Comparison of ENCODE assay signal across 17 cellular contexts in the genomic region with DNA sequence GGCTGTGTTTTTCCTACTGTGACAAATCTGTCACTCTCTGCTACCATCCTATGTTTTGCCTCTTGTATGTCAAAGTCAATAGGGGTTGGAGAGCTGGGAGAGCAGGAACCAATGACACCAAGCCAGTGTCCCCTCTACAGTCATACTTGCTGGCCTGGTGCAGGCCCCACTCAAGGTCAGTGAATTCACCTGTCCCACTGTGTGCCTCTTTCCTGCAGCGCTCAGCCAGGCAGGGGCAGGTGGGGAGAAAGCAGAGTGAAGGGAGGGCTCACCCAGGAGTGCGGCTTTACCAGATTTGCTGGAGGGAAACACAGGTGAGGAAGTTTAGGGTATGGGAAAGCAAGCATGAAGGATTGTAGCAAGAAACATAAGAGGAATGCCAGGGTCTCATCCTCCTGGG.
DNase-seq lines count a peak whose midpoint lies in the region; ATAC-seq and TF ChIP-seq lines count a peak whose summit lies in the region.
"Had no signal": no experiment of that assay in that cellular context is flagged by ENCODE, and none has a peak within 500 bp of the region (broad histone marks: within the 10 kb centered on the region; RNA-seq: fewer than 3 reads in every experiment).

No MANE protein-coding gene starts in this region.

- H3K27me3 Mint-ChIP-seq in natural killer cell treated with Interleukin-12 subunit alpha and Interleukin-12 subunit beta and Interleukin-15 and Interleukin-18, amount 100 ng/mL, for 72 hours = peaks cover 0 to 6% of the 10 kb centered on the region in 2 donors
- H3K27me3 Mint-ChIP-seq in natural killer cell (ENCODE audit: low read depth in 2 of 2) = peaks cover 8 to 10% of the 10 kb centered on the region in 2 donors

- no peak overlapping the region for H2AK5ac ChIP-seq in mesenchymal stem cell (ENCODE audit: low read length, severe bottlenecking)

- peaks cover 0 to 7% (median 0%) of the 10 kb centered on the region in 7 donors for H3K27me3 ChIP-seq in spleen (replicated peaks in 1 of 7)
- H3K27me3 ChIP-seq in mesenchymal stem cell (ENCODE audit: control insufficient read depth in 1 of 2, insufficient read depth in 1 of 2, low read length in 2 of 2) = peaks cover 43 to 59% of the 10 kb centered on the region in 2 experiments
- H3K27me3 ChIP-seq: BE2C had no signal

- no peak overlapping the region for H2BK120ac ChIP-seq in mesenchymal stem cell (ENCODE audit: low read depth, low read length)

- no peak overlapping the region for H3K14ac ChIP-seq in mesenchymal stem cell (ENCODE audit: low read length in 2 of 2)

- no peaks in the 10 kb centered on the region for H3K36me3 Mint-ChIP-seq in natural killer cell treated with Interleukin-12 subunit alpha and Interleukin-12 subunit beta and Interleukin-15 and Interleukin-18, amount 100 ng/mL, for 72 hours
- H3K36me3 Mint-ChIP-seq in natural killer cell = no peaks in the 10 kb centered on the region
- H3K36me3 Mint-ChIP-seq: CD8-positive, alpha-beta T cell had no signal

- no peak for ATAC-seq in natural killer cell treated with Interleukin-12 subunit alpha and Interleukin-12 subunit beta and Interleukin-15 and Interleukin-18, amount 100 ng/mL, for 72 hours
- ATAC-seq in natural killer cell = no peak
- ATAC-seq: A549; CD8-positive, alpha-beta T cell; HCT116 had no signal

- TF ChIP-seq POLR2A in spleen (IDR thresholded peaks at IDR 0.05) = no peak

- no peak overlapping the region for H3K4ac ChIP-seq in mesenchymal stem cell (ENCODE audit: low read depth in 1 of 2, low read length in 2 of 2)

- WGBS in spleen, 5 donors = 90 to 100% (median 97%) methylated on average over 2 of the region's 2 CpGs
- WGBS in mesenchymal stem cell = 92% methylated on average over 2 of the region's 2 CpGs

- H3K9me3 Mint-ChIP-seq in natural killer cell treated with Interleukin-12 subunit alpha and Interleukin-12 subunit beta and Interleukin-15 and Interleukin-18, amount 100 ng/mL, for 72 hours = no peaks in the 10 kb centered on the region
- H3K9me3 Mint-ChIP-seq in natural killer cell = no peaks in the 10 kb centered on the region
- H3K9me3 Mint-ChIP-seq: CD8-positive, alpha-beta T cell had no signal

- no peaks in the 10 kb centered on the region for H3K79me1 ChIP-seq in mesenchymal stem cell (replicated peaks; ENCODE audit: low read length, poor library complexity, severe bottlenecking)

- H3K4me1 ChIP-seq in spleen = no peaks in the 10 kb centered on the region
- H3K4me1 ChIP-seq in mesenchymal stem cell (ENCODE audit: control insufficient read depth, insufficient read depth, low read depth, low read length) = peaks cover 1% of the 10 kb centered on the region
- H3K4me1 ChIP-seq: A549, BE2C had no signal

- no peak overlapping the region for H3K9ac ChIP-seq in mesenchymal stem cell (ENCODE audit: low read length)
- H3K9ac ChIP-seq: GM23248 had no signal

- DNase-seq in natural killer cell treated with Interleukin-12 subunit alpha and Interleukin-12 subunit beta and Interleukin-15 and Interleukin-18, amount 100 ng/mL, for 72 hours (ENCODE audit: low spot score) = peak; percentile 22
- no peak for DNase-seq in natural killer cell
- DNase-seq in islet precursor cell = peak; percentile 31
- peak; percentile 36 for DNase-seq in spleen
- DNase-seq in mesenchymal stem cell = no peak
- DNase-seq in NCI-H2171 (lab: John Stamatoyannopoulos, UW) = no peak
- DNase-seq: BE2C; CD8-positive, alpha-beta T cell; COR-L47; DMS153; DMS79 treated with DMSO at 0.1 percent for 48 hours; EL; GM23248 had no signal

- no peak overlapping the region for H3K4me3 Mint-ChIP-seq in natural killer cell treated with Interleukin-12 subunit alpha and Interleukin-12 subunit beta and Interleukin-15 and Interleukin-18, amount 100 ng/mL, for 72 hours
- H3K4me3 Mint-ChIP-seq in natural killer cell = no peak overlapping the region
- H3K4me3 Mint-ChIP-seq: CD8-positive, alpha-beta T cell had no signal

- no peaks in the 10 kb centered on the region for H3K9me3 ChIP-seq in spleen
- no peaks in the 10 kb centered on the region for H3K9me3 ChIP-seq in mesenchymal stem cell (ENCODE audit: control insufficient read depth, low read length)
- H3K9me3 ChIP-seq: A549, BE2C had no signal

- no peak overlapping the region for H2BK15ac ChIP-seq in mesenchymal stem cell (ENCODE audit: low read depth, poor library complexity, severe bottlenecking)

- H3K27ac Mint-ChIP-seq in natural killer cell treated with Interleukin-12 subunit alpha and Interleukin-12 subunit beta and Interleukin-15 and Interleukin-18, amount 100 ng/mL, for 72 hours = no peak overlapping the region
- peak overlapping the region in 1 of 2 donors; percentile 20 for H3K27ac Mint-ChIP-seq in natural killer cell

- intact Hi-C loops in natural killer cell (cut with micrococcal nuclease) = loop anchor here (10.0 kb wide), 1 partner anchor 376 kb away; no protein-coding TSS in a partner anchor
- intact Hi-C loops in spleen (cut with DNase I; ENCODE audit: low total_unique reads) = loop anchor here (10.0 kb wide), 1 partner anchor 1026 kb away; no protein-coding TSS in a partner anchor

- H3K27ac ChIP-seq in spleen = no peak overlapping the region
- H3K27ac ChIP-seq in mesenchymal stem cell (ENCODE audit: low read length, poor library complexity, severe bottlenecking) = no peak overlapping the region
- H3K27ac ChIP-seq: A549, C4-2B, GM23248, HL-60 had no signal

- no peak overlapping the region for H4K91ac ChIP-seq in mesenchymal stem cell (ENCODE audit: low read length)

- H3K18ac ChIP-seq in mesenchymal stem cell (ENCODE audit: low read depth in 1 of 2, low read length in 2 of 2) = no peak overlapping the region

- H3K4me1 Mint-ChIP-seq in natural killer cell treated with Interleukin-12 subunit alpha and Interleukin-12 subunit beta and Interleukin-15 and Interleukin-18, amount 100 ng/mL, for 72 hours (ENCODE audit: low read depth in 2 of 2) = peaks cover 5 to 12% of the 10 kb centered on the region in 2 donors
- peaks cover 5 to 29% of the 10 kb centered on the region in 2 donors for H3K4me1 Mint-ChIP-seq in natural killer cell

- no peak overlapping the region for H2BK12ac ChIP-seq in mesenchymal stem cell (ENCODE audit: low read length in 2 of 2)

- H2AFZ ChIP-seq in mesenchymal stem cell (ENCODE audit: low read depth, low read length) = no peak overlapping the region
- H2AFZ ChIP-seq: GM23248 had no signal

- H3K23ac ChIP-seq in mesenchymal stem cell (ENCODE audit: low read length in 2 of 2) = no peak overlapping the region

- H3K36me3 ChIP-seq in spleen (no peaks in the 10 kb centered on the region), mesenchymal stem cell (ENCODE audit: control insufficient read depth in 1 of 2, insufficient read depth in 2 of 2, low read depth in 1 of 2, low read length in 2 of 2) (no peaks in the 10 kb centered on the region)
- H3K36me3 ChIP-seq: BE2C had no signal

- TF ChIP-seq CTCF in natural killer cell (IDR thresholded peaks at IDR 0.05) (no peak), spleen (IDR thresholded peaks at IDR 0.05 in 8 of 11, conservative IDR thresholded peaks at IDR 0.05 in 3 of 11) (no peak)

- no peak overlapping the region for H4K8ac ChIP-seq in mesenchymal stem cell (ENCODE audit: low read length)

- no peak overlapping the region for H2BK5ac ChIP-seq in mesenchymal stem cell (ENCODE audit: low read depth, low read length, poor library complexity, severe bottlenecking)

- H3K4me2 ChIP-seq in mesenchymal stem cell (ENCODE audit: low read length, poor library complexity, severe bottlenecking) = no peak overlapping the region
- H3K4me2 ChIP-seq: A549 had no signal

- H3K4me3 ChIP-seq in spleen (no peak overlapping the region), mesenchymal stem cell (ENCODE audit: insufficient read depth in 1 of 2, low read depth in 1 of 2, low read length in 2 of 2) (no peak overlapping the region)
- H3K4me3 ChIP-seq: A549, GM23248 had no signal

Comparison
In these comparisons a context has a peak if more than half of its experiments do, and no peak if none do; other contexts are left out.
1. DNase-seq: peak in natural killer cell treated with Interleukin-12 subunit alpha and Interleukin-12 subunit beta and Interleukin-15 and Interleukin-18, amount 100 ng/mL, for 72 hours (single experiment), islet precursor cell (single experiment) and spleen (single experiment); none in natural killer cell (single experiment), mesenchymal stem cell (single experiment) and NCI-H2171 (single experiment).